ENCODE assay signal across 8 cellular contexts in the genomic region with DNA sequence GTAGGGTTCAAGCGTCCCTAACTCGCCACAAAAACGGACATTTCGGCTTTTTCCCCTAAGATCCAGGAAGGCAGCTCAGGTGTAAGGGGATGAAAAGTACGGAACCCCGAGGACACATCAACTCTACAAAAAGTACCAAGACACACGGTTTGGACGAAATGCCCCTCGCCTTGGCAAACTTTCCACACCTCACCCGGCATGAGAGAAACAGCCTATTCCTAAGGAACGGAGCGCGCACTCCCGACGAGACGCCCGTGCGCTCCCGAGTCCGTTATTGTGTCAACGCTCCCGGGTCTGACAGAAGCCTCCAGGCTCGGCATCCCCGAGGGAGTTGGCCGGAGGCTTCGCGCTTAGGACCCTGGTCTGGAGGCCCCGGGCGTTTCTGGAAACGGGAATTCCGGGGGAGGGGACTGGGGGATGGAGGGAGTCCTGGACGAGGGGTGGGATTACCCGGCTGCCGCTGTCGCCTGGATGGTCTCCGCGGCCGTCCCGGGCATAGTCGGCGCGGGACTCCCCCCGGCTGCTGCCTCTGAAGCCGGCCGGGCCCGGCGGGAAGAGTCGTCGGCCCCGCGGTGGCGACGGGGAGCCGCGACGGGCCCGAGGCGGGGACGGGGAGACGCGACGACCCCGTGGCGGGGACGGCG. TPM values are rescaled to one million over a fixed set of nuclear protein-coding genes. Genes with fewer than 3 reads are reported as not detected.
A peak's percentile ranks its signal among the peaks of the same experiment; 100 is the strongest.
DNase-seq lines count a peak whose midpoint lies in the region; ATAC-seq, FAIRE-seq and TF ChIP-seq lines count a peak whose summit lies in the region.

No MANE protein-coding gene starts in this region.

- ATAC-seq in GM23338 (peak; percentile 42), right cardiac atrium (peak; percentile 11 to 30), GM19397 (IDR thresholded peaks at IDR 0.05; ENCODE audit: unreplicated experiment) (no peak)

- TF ChIP-seq CTCF in GM23338 (conservative IDR thresholded peaks at IDR 0.05; ENCODE audit: low read depth in 2 of 2) (no peak), astrocyte (IDR thresholded peaks at IDR 0.05; ENCODE audit: insufficient read depth, low read depth, low read length) (no peak)

- H2AFZ ChIP-seq in GM23338 = 0 out of 2 replicates have a peak overlapping the region, but pooled peaks have one; percentile 59
- H2AFZ ChIP-seq in astrocyte (ENCODE audit: low read depth, low read length) = peak overlapping the region; percentile 63

- H3K27me3 ChIP-seq in GM23338 (ENCODE audit: insufficient read depth) (peaks cover 17% of the 10 kb centered on the region), astrocyte (ENCODE audit: insufficient read depth, low read length) (no peaks in the 10 kb centered on the region), right cardiac atrium (ENCODE audit: control insufficient read depth, insufficient read depth) (no peaks in the 10 kb centered on the region)

- H3K9me3 Mint-ChIP-seq in GM23338 (no peaks in the 10 kb centered on the region; the same call in 2 of the 3 replicates), astrocyte (ENCODE audit: unreplicated experiment) (peaks cover 3% of the 10 kb centered on the region)

- H3K4me1 ChIP-seq in GM23338 (ENCODE audit: insufficient read depth) (peaks cover 16% of the 10 kb centered on the region), astrocyte (ENCODE audit: insufficient read depth, low read length) (peaks cover 10% of the 10 kb centered on the region), right cardiac atrium (ENCODE audit: control insufficient read depth, insufficient read depth, low read length) (no peaks in the 10 kb centered on the region)

- H3K4me3 Mint-ChIP-seq in GM23338 (peak overlapping the region; percentile 85), astrocyte (ENCODE audit: unreplicated experiment) (peak overlapping the region; percentile 89)

- peaks cover 10% of the 10 kb centered on the region for H3K36me3 Mint-ChIP-seq in GM23338 (ENCODE audit: low read depth)
- peaks cover 6% of the 10 kb centered on the region for H3K36me3 Mint-ChIP-seq in astrocyte (ENCODE audit: low read depth, unreplicated experiment)

- H3K27ac ChIP-seq in GM23338 (ENCODE audit: low read depth) (no peak overlapping the region), astrocyte (ENCODE audit: low read depth, low read length) (peak overlapping the region; percentile 52), right cardiac atrium (ENCODE audit: low read length) (peak overlapping the region; percentile 61)

- H3K27me3 Mint-ChIP-seq in GM23338 (ENCODE audit: insufficient read depth, low read depth, poor library complexity) (peaks cover 11% of the 10 kb centered on the region), astrocyte (ENCODE audit: low read depth, unreplicated experiment) (no peaks in the 10 kb centered on the region)

- H3K9me3 ChIP-seq in astrocyte (ENCODE audit: insufficient read depth, low read depth, low read length) = no peaks in the 10 kb centered on the region
- H3K9me3 ChIP-seq in right cardiac atrium (ENCODE audit: control insufficient read depth, low read length) = no peaks in the 10 kb centered on the region

- DNase-seq in ELF-1 (ENCODE audit: low read depth, low spot score) (peak; percentile 72), GM23338 (ENCODE audit: low spot score) (peak; percentile 79), NCI-H69 (lab: John Stamatoyannopoulos, UW) (peak; percentile 82), astrocyte (ENCODE audit: low read depth) (peak; percentile 34), right cardiac atrium (peak; percentile 63 to 83 (median 80)), pons (ENCODE audit: low spot score) (peak; percentile 27), NCI-H2196 treated with DMSO at 0.1 percent for 48 hours (lab: John Stamatoyannopoulos, UW; ENCODE audit: unreplicated experiment) (no peak)

- H3K4me2 ChIP-seq in GM23338 = peak overlapping the region; percentile 84
- H3K4me2 ChIP-seq in astrocyte (ENCODE audit: low read length) = peak overlapping the region; percentile 88

- intact Hi-C loops in right cardiac atrium (cut with DNase I) = no loop called here

- FAIRE-seq in astrocyte (lab: Jason Lieb, UNC) = no peak

- H3K9ac ChIP-seq in astrocyte (ENCODE audit: low read length) = peak overlapping the region; percentile 78

- H3K79me2 ChIP-seq in GM23338 (replicated peaks; ENCODE audit: insufficient read depth) (peaks cover 12% of the 10 kb centered on the region), astrocyte (ENCODE audit: insufficient read depth, low read length) (peaks cover 11% of the 10 kb centered on the region)

- H3K36me3 ChIP-seq in GM23338 (ENCODE audit: insufficient read depth) (no peaks in the 10 kb centered on the region), astrocyte (ENCODE audit: insufficient read depth, low read length) (peaks cover 3% of the 10 kb centered on the region)

- no peaks in the 10 kb centered on the region for H3K9me2 ChIP-seq in GM23338 (ENCODE audit: insufficient read depth)

- H3K4me1 Mint-ChIP-seq in GM23338 = peaks cover 21% of the 10 kb centered on the region
- peaks cover 9% of the 10 kb centered on the region for H3K4me1 Mint-ChIP-seq in astrocyte (ENCODE audit: low read depth, unreplicated experiment)

- peaks cover 10% of the 10 kb centered on the region; the same call in 1 of the 2 replicates for H3F3A ChIP-seq in GM23338 (replicated peaks; ENCODE audit: low read depth)

- H3K27ac Mint-ChIP-seq in GM23338 = no peak overlapping the region
- peak overlapping the region; percentile 80 for H3K27ac Mint-ChIP-seq in astrocyte (ENCODE audit: unreplicated experiment)

- under 1% methylated on average over 66 of the region's 66 CpGs for WGBS in right cardiac atrium

- peak overlapping the region; percentile 82 for H3K4me3 ChIP-seq in GM23338
- H3K4me3 ChIP-seq in astrocyte (ENCODE audit: insufficient read depth, low read depth, low read length) = peak overlapping the region; percentile 76
- H3K4me3 ChIP-seq in right cardiac atrium (ENCODE audit: low read length) = peak overlapping the region; percentile 69

- peaks cover 6% of the 10 kb centered on the region; the same call in 1 of the 2 replicates for H4K20me1 ChIP-seq in GM23338 (replicated peaks; ENCODE audit: insufficient read depth)
- peaks cover 7% of the 10 kb centered on the region for H4K20me1 ChIP-seq in astrocyte (ENCODE audit: insufficient read depth, low read length)

TF ChIP-seq in GM23338, 12 proteins besides CTCF, POLR2A, EP300 and RAD21:
- TF ChIP-seq ZNF114 (CRISPR knock-in tag; IDR thresholded peaks at IDR 0.05) = no peak
- peak; percentile 22 for TF ChIP-seq EZH2 (IDR thresholded peaks at IDR 0.05; ENCODE audit: low read depth, unreplicated experiment)
- TF ChIP-seq POLR2AphosphoS5 (IDR thresholded peaks at IDR 0.05; ENCODE audit: low read depth) = 0 out of 2 replicates have a peak, but pooled peaks have one; percentile 28

RNA-seq across cellular contexts. Expression of gene ZNF318, which starts 0.8 kb away (rescaled TPM):
- 13.4 and 19.5 TPM in 2 replicates for total RNA-seq in GM23338 (2014; rRNA removed; shearing (Covaris generic))
- 8.7 and 10.5 TPM in 2 replicates for polyA plus RNA-seq in GM23338 (2016; fragmentation: Nextera tagmentation; extraction: Ambion mirVana)
- 9.8 and 10.9 TPM in 2 replicates for total RNA-seq in astrocyte
- 10 to 100 TPM in 3 of 4 donors, 1 to 10 TPM in 1; 9.2 to 14.0 (median 11.4) TPM for total RNA-seq in right cardiac atrium
- polyA plus RNA-seq in right cardiac atrium = 4.6 TPM

RNA-seq across cellular contexts. Expression of gene ABCC10, which starts 58.7 kb away (rescaled TPM):
- 16.7 and 16.9 TPM in 2 replicates for total RNA-seq in GM23338 (2014; rRNA removed; shearing (Covaris generic))
- polyA plus RNA-seq in GM23338 (2016; fragmentation: Nextera tagmentation; extraction: Ambion mirVana) (17.5 and 18.9 TPM in 2 replicates), right cardiac atrium (12.7 TPM)
- total RNA-seq in astrocyte (37.2 and 40.8 TPM in 2 replicates), right cardiac atrium (10 to 100 TPM; 11.0 to 16.0 (median 14.0) TPM)
